6 cellular contexts compared by ENCODE assay signal in genomic region chr5:99473328-99473727, GRCh38.
A peak's percentile ranks its signal among the peaks of the same experiment; 100 is the strongest.
DNase-seq lines count a peak whose midpoint lies in the region; ATAC-seq, FAIRE-seq and TF ChIP-seq lines count a peak whose summit lies in the region.
"Not testable (repeated sequence)": the region's sequence is repeated elsewhere in the genome, so short reads cannot be mapped to it uniquely, and the experiment has no call there.

No MANE protein-coding gene starts in this region.

- not testable (repeated sequence) for H3F3A ChIP-seq in neural cell (ENCODE audit: insufficient read depth, low read length, poor library complexity, severe bottlenecking)

- H3K27ac ChIP-seq in A549; keratinocyte (ENCODE audit: control insufficient read depth, insufficient read depth, low read length); neural cell (ENCODE audit: low read length): not testable (repeated sequence)

- H3K4me1 ChIP-seq in A549; keratinocyte (ENCODE audit: control insufficient read depth, extremely low read depth, insufficient read depth, low read length): not testable (repeated sequence)

- dilution Hi-C loops in keratinocyte (cut with MboI; ENCODE audit: extremely low pct_ligation_motif_present, low sequenced_read_pairs), result not testable (repeated sequence)

- not testable (repeated sequence) for H4K20me1 ChIP-seq in keratinocyte (ENCODE audit: control insufficient read depth, extremely low read depth, insufficient read depth, low read length); neural cell (ENCODE audit: insufficient read depth)

- 22% methylated on average over 4 of the region's 4 CpGs for WGBS in A549 (ENCODE audit: missing lambda C conversion rate)

- not testable (repeated sequence) for TF ChIP-seq RAD21 in A549 (conservative IDR thresholded peaks at IDR 0.05 in 1 of 2, IDR thresholded peaks at IDR 0.05 in 1 of 2); neural cell (conservative IDR thresholded peaks at IDR 0.05)

- H3K4me2 ChIP-seq in A549; keratinocyte (ENCODE audit: control insufficient read depth, extremely low read depth, insufficient read depth, low read depth, low read length); neural cell (ENCODE audit: low read length): not testable (repeated sequence)

- not testable (repeated sequence) for H3K9me1 ChIP-seq in keratinocyte (ENCODE audit: control insufficient read depth, extremely low read depth, insufficient read depth, low read length)

- H3K4me3 ChIP-seq in A549; keratinocyte (ENCODE audit: control insufficient read depth in 2 of 3, extremely low read depth in 1 of 3, insufficient read depth in 2 of 3, low read depth in 1 of 3, low read length in 3 of 3); neural cell (ENCODE audit: low read length): not testable (repeated sequence)

- FAIRE-seq in A549 (lab: Jason Lieb, UNC), result peak; percentile 77
- FAIRE-seq in D721Med (lab: Jason Lieb, UNC), result peak; percentile 6
- FAIRE-seq in GM12891 (lab: Jason Lieb, UNC), result peak; percentile 40
- FAIRE-seq in H54 (lab: Jason Lieb, UNC), result peak; percentile 62
- FAIRE-seq in keratinocyte (lab: Jason Lieb, UNC), result peak; percentile 59

- not testable (repeated sequence) for H3K36me3 ChIP-seq in keratinocyte (ENCODE audit: control insufficient read depth in 2 of 2, extremely low read depth in 1 of 2, insufficient read depth in 2 of 2, low read length in 2 of 2); neural cell (ENCODE audit: insufficient read depth, low read length)

- H2AFZ ChIP-seq in keratinocyte (ENCODE audit: control insufficient read depth, low read length); neural cell (ENCODE audit: low read depth, low read length): not testable (repeated sequence)

- DNase-seq in A549 (ENCODE audit: low read depth in 1 of 2, low spot score in 1 of 2); D721Med (ENCODE audit: insufficient read length, low spot score); GM12891 (ENCODE audit: insufficient read length, low spot score); H54 (ENCODE audit: insufficient read length, low spot score); keratinocyte (ENCODE audit: low read depth, low spot score): not testable (repeated sequence)

- H3K9me3 ChIP-seq in A549; keratinocyte (ENCODE audit: control insufficient read depth, low read depth, low read length); neural cell (ENCODE audit: low read length): not testable (repeated sequence)

- H3K79me2 ChIP-seq in keratinocyte (ENCODE audit: control insufficient read depth, insufficient read depth, low read length); neural cell (replicated peaks; ENCODE audit: insufficient read depth, low read length): not testable (repeated sequence)

- ATAC-seq in A549, result not testable (repeated sequence)

- POLR2A ChIA-PET in A549 (lab: Yijun Ruan, JAX), result not testable (repeated sequence)

- not testable (repeated sequence) for TF ChIP-seq EP300 in A549 (IDR thresholded peaks at IDR 0.05)
- TF ChIP-seq EP300 in neural cell (conservative IDR thresholded peaks at IDR 0.05; ENCODE audit: poor library complexity, severe bottlenecking), result peak; percentile 93

- H3K9ac ChIP-seq in keratinocyte (ENCODE audit: control insufficient read depth, extremely low read depth, insufficient read depth, low read length); neural cell (ENCODE audit: low read length): not testable (repeated sequence)

- TF ChIP-seq CTCF in A549 (IDR thresholded peaks at IDR 0.05); D721Med (IDR thresholded peaks at IDR 0.05; ENCODE audit: insufficient read depth, missing control alignments); keratinocyte (optimal IDR thresholded peaks at IDR 0.05 in 1 of 3, IDR thresholded peaks at IDR 0.05 in 1 of 3, conservative IDR thresholded peaks at IDR 0.05 in 1 of 3; ENCODE audit: extremely low read depth in 1 of 3, insufficient read depth in 2 of 3, low read length in 3 of 3); neural cell (IDR thresholded peaks at IDR 0.05; ENCODE audit: poor library complexity, severe bottlenecking): not testable (repeated sequence)

- H3K27me3 ChIP-seq in keratinocyte (ENCODE audit: control insufficient read depth, extremely low read depth, insufficient read depth, low read length); neural cell (ENCODE audit: insufficient read depth, low read depth, low read length): not testable (repeated sequence)

- not testable (repeated sequence) for H3K9me2 ChIP-seq in neural cell (ENCODE audit: insufficient read depth, low read length)

- TF ChIP-seq POLR2A in A549 (IDR thresholded peaks at IDR 0.05; ENCODE audit: low read length); GM12891 (IDR thresholded peaks at IDR 0.05; ENCODE audit: low read depth, low read length); H54 (IDR thresholded peaks at IDR 0.05; ENCODE audit: low read depth, low read length): not testable (repeated sequence)

- CTCF ChIA-PET in A549 (lab: Yijun Ruan, JAX), result not testable (repeated sequence)

TF ChIP-seq in neural cell, 6 proteins besides CTCF, POLR2A, EP300 and RAD21:
- peak; percentile 100 for TF ChIP-seq REST (IDR thresholded peaks at IDR 0.05; ENCODE audit: borderline replicate concordance)
- TF ChIP-seq POLR2AphosphoS5 (IDR thresholded peaks at IDR 0.05), result peak; percentile 82
